8 cellular contexts compared by ENCODE assay signal in the genomic region with DNA sequence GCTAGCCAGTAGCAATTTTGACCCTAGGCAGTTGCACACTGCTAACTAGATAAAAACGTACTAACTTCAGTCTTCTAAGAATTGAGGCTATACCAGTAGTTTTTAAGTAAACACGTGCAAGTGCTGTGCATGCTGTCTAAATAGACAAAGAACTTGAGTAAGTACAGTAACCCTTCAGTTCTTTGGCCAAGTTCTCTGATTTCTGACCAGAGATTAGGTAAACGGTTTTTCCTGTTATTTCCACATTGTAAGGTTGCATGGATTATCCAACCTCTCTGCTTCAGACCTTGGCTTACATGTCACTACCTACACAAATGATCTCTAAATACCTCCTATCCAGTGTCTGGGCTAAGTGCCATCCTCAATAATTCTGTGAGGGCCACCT. TPM values are rescaled to one million over a fixed set of nuclear protein-coding genes. Genes with fewer than 3 reads are reported as not detected.
DNase-seq lines count a peak whose midpoint lies in the region; ATAC-seq, FAIRE-seq and TF ChIP-seq lines count a peak whose summit lies in the region.

No MANE protein-coding gene starts in this region.

- no peaks in the 10 kb centered on the region for H3K27me3 Mint-ChIP-seq in activated CD4-positive, alpha-beta T cell treated with anti-CD3 and anti-CD28 coated beads, Interleukin-2, amount 10 ng/mL, durations not matched to agents 7 days and 5 days
- H3K27me3 Mint-ChIP-seq in activated naive CD8-positive, alpha-beta T cell = no peaks in the 10 kb centered on the region

- H3K9me3 ChIP-seq in kidney (ENCODE audit: control insufficient read depth in 1 of 2, low read length in 2 of 2) (no peaks in the 10 kb centered on the region), testis (no peaks in the 10 kb centered on the region)

- no peak for FAIRE-seq in kidney (lab: Jason Lieb, UNC)

- no peak for TF ChIP-seq CTCF in kidney (IDR thresholded peaks at IDR 0.05; ENCODE audit: borderline replicate concordance, extremely low read depth, insufficient read depth)
- no peak for TF ChIP-seq CTCF in testis (IDR thresholded peaks at IDR 0.05)

- H3K4me1 ChIP-seq in kidney (ENCODE audit: control insufficient read depth in 1 of 2, insufficient read depth in 1 of 2, low read depth in 1 of 2, low read length in 2 of 2) = peaks cover 6 to 14% of the 10 kb centered on the region in 2 donors
- peaks cover 20% of the 10 kb centered on the region for H3K4me1 ChIP-seq in testis

- no peaks in the 10 kb centered on the region for H3K36me3 Mint-ChIP-seq in activated CD4-positive, alpha-beta T cell treated with anti-CD3 and anti-CD28 coated beads, Interleukin-2, amount 10 ng/mL, durations not matched to agents 7 days and 5 days (ENCODE audit: low read depth)
- peaks cover 4% of the 10 kb centered on the region for H3K36me3 Mint-ChIP-seq in activated naive CD8-positive, alpha-beta T cell

- no peaks in the 10 kb centered on the region for H3K9me3 Mint-ChIP-seq in activated CD4-positive, alpha-beta T cell treated with anti-CD3 and anti-CD28 coated beads, Interleukin-2, amount 10 ng/mL, durations not matched to agents 7 days and 5 days
- no peaks in the 10 kb centered on the region for H3K9me3 Mint-ChIP-seq in activated naive CD8-positive, alpha-beta T cell (ENCODE audit: low read depth)

- peak overlapping the region; percentile 87 for H3K4me3 Mint-ChIP-seq in activated CD4-positive, alpha-beta T cell treated with anti-CD3 and anti-CD28 coated beads, Interleukin-2, amount 10 ng/mL, durations not matched to agents 7 days and 5 days
- peak overlapping the region; percentile 88 for H3K4me3 Mint-ChIP-seq in activated naive CD8-positive, alpha-beta T cell

- peaks cover 22% of the 10 kb centered on the region for H3K4me1 Mint-ChIP-seq in activated CD4-positive, alpha-beta T cell treated with anti-CD3 and anti-CD28 coated beads, Interleukin-2, amount 10 ng/mL, durations not matched to agents 7 days and 5 days
- H3K4me1 Mint-ChIP-seq in activated naive CD8-positive, alpha-beta T cell (ENCODE audit: low read depth) = peaks cover 24% of the 10 kb centered on the region

- H3K27ac Mint-ChIP-seq in activated CD4-positive, alpha-beta T cell treated with anti-CD3 and anti-CD28 coated beads, Interleukin-2, amount 10 ng/mL, durations not matched to agents 7 days and 5 days = peak overlapping the region; percentile 92
- peak overlapping the region; percentile 84 for H3K27ac Mint-ChIP-seq in activated naive CD8-positive, alpha-beta T cell

- no peak for TF ChIP-seq POLR2A in testis (IDR thresholded peaks at IDR 0.05)

- CTCF ChIA-PET in activated CD4-positive, alpha-beta T cell treated with anti-CD3 and anti-CD28 coated beads, Interleukin-2, amount 10 ng/mL, durations not matched to agents 7 days and 5 days (lab: Charles Lee) = interaction anchor here (0.8 to 6.9 kb wide), 32 partner anchors 9 to 636 kb away, joined by 3 to 68 read pairs (median 5); a partner anchor contains a TSS

- no peak for DNase-seq in activated CD4-positive, alpha-beta T cell treated with anti-CD3 and anti-CD28 coated beads, Interleukin-2, amount 10 ng/mL, durations not matched to agents 7 days and 5 days
- no peak for DNase-seq in activated CD4-positive, alpha-beta T cell treated with anti-CD3 and anti-CD28 coated beads for 4 hours
- DNase-seq in kidney (no peak), testis (no peak), NCI-H2227 (lab: John Stamatoyannopoulos, UW; ENCODE audit: unreplicated experiment) (no peak)

- 0% methylated on average over 3 of the region's 3 CpGs for WGBS in testis, 2 donors

- H3K36me3 ChIP-seq in kidney (ENCODE audit: control insufficient read depth in 1 of 2, insufficient read depth in 2 of 2, low read length in 2 of 2) (no peaks in the 10 kb centered on the region), testis (ENCODE audit: low read depth, missing control alignments) (no peaks in the 10 kb centered on the region)

- ATAC-seq in HG03442 (IDR thresholded peaks at IDR 0.05; ENCODE audit: unreplicated experiment) (no peak), HG03354 (IDR thresholded peaks at IDR 0.05; ENCODE audit: poor library complexity, severe bottlenecking, unreplicated experiment) (no peak)

- intact Hi-C loops in kidney (cut with DNase I) = no loop called here
- intact Hi-C loops in testis (cut with DNase I; ENCODE audit: low total_unique reads) = loop anchor here (5.0 kb wide), 1 partner anchor 250 kb away; no protein-coding TSS in a partner anchor

- no peaks in the 10 kb centered on the region for H3K27me3 ChIP-seq in testis

- peak overlapping the region in 1 of 2 donors; percentile 3 for H3K27ac ChIP-seq in kidney (ENCODE audit: low read depth in 2 of 2, low read length in 2 of 2)
- peak overlapping the region in 1 of 2 donors; percentile 87 for H3K27ac ChIP-seq in testis

- H3K4me3 ChIP-seq in kidney (ENCODE audit: low read length in 2 of 2) (peak overlapping the region; percentile 40 to 85), testis (peak overlapping the region; percentile 81 to 82)

- H3K9ac ChIP-seq in kidney (ENCODE audit: low read length in 2 of 2) = peak overlapping the region; percentile 4 to 70

- POLR2A ChIA-PET in activated CD4-positive, alpha-beta T cell treated with anti-CD3 and anti-CD28 coated beads, Interleukin-2, amount 10 ng/mL, durations not matched to agents 7 days and 5 days (lab: Charles Lee) = no interaction called here

RNA-seq across cellular contexts. Expression of a gene that starts 0.9 kb away (rescaled TPM):
- total RNA-seq in activated CD4-positive, alpha-beta T cell treated with anti-CD3 and anti-CD28 coated beads, Interleukin-2, amount 10 ng/mL, durations not matched to agents 7 days and 5 days = 1 to 10 TPM; 7.7 to 7.8 TPM
- total RNA-seq in kidney (10.7 TPM), testis (10 to 100 TPM; 11.1 to 12.5 TPM)
- polyA plus RNA-seq in kidney (ENCODE audit: insufficient read depth, low read depth, low replicate concordance) (5.7 TPM), testis (ENCODE audit: insufficient read depth, low read depth, low replicate concordance) (7.2 TPM)
